In the genomic region with DNA sequence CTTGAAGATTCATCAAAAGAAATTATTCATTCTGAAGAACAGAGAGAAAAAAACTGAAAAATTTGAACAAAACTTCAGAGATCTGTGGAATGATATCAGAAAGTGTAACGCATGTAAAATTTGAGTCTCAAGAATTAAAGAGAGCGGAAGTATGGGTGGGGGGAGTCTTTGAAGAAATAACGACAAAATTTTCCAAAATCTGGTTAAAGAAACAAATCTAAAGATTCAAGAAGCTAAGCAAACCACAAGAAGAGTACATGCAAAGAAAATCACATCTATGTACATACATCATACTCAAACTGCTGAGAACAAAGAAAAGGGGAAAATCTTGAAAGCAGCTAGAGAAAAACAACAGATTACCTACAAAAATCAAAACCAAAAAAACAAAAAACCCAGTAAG, we compare ENCODE assay signal across 13 cellular contexts.
DNase-seq lines count a peak whose midpoint lies in the region; ATAC-seq lines count a peak whose summit lies in the region.
"Had no signal": no experiment of that assay in that cellular context is flagged by ENCODE, and none has a peak within 500 bp of the region (broad histone marks: within the 10 kb centered on the region; RNA-seq: fewer than 3 reads in every experiment).

No MANE protein-coding gene starts in this region.

- H3K4me1 Mint-ChIP-seq in activated T-cell treated with anti-CD3 and anti-CD28 coated beads, Interleukin-2, amount 50 U/mL, for 24 hours (ENCODE audit: low read depth), result peaks cover 13% of the 10 kb centered on the region
- peaks cover 11% of the 10 kb centered on the region for H3K4me1 Mint-ChIP-seq in activated T-cell treated with anti-CD3 and anti-CD28 coated beads, Interleukin-2, amount 50 U/mL, for 4 hours (ENCODE audit: low read depth)
- H3K4me1 Mint-ChIP-seq in activated naive CD8-positive, alpha-beta T cell treated with anti-CD3 and anti-CD28 coated beads for 36 hours, result peaks cover 5% of the 10 kb centered on the region
- no peaks in the 10 kb centered on the region for H3K4me1 Mint-ChIP-seq in activated naive CD8-positive, alpha-beta T cell treated with anti-CD3 and anti-CD28 coated beads, Interleukin-2, amount 50 U/mL, for 24 hours
- H3K4me1 Mint-ChIP-seq in activated T-helper 17 cell treated with anti-CD3 and anti-CD28 coated beads, Interleukin-2, amount 50 U/mL, for 72 hours, result no peaks in the 10 kb centered on the region

- peaks cover 5% of the 10 kb centered on the region for H3K9me3 Mint-ChIP-seq in activated T-cell treated with anti-CD3 and anti-CD28 coated beads, Interleukin-2, amount 50 U/mL, for 24 hours
- H3K9me3 Mint-ChIP-seq in activated T-cell treated with anti-CD3 and anti-CD28 coated beads, Interleukin-2, amount 50 U/mL, for 4 hours, result peaks cover 4% of the 10 kb centered on the region
- peaks cover 7% of the 10 kb centered on the region for H3K9me3 Mint-ChIP-seq in activated naive CD8-positive, alpha-beta T cell treated with anti-CD3 and anti-CD28 coated beads for 36 hours
- H3K9me3 Mint-ChIP-seq in activated naive CD8-positive, alpha-beta T cell treated with anti-CD3 and anti-CD28 coated beads, Interleukin-2, amount 50 U/mL, for 24 hours, result peaks cover 5% of the 10 kb centered on the region
- H3K9me3 Mint-ChIP-seq in activated T-helper 17 cell treated with anti-CD3 and anti-CD28 coated beads, Interleukin-2, amount 50 U/mL, for 72 hours, result peaks cover 6% of the 10 kb centered on the region
- H3K9me3 Mint-ChIP-seq: GM23338 had no signal

- intact Hi-C loops in left colon (cut with DNase I, micrococcal nuclease), result no loop called here

- no peak for ATAC-seq in activated T-cell treated with anti-CD3 and anti-CD28 coated beads, Interleukin-2, amount 50 U/mL, for 4 hours
- no peak for ATAC-seq in activated naive CD8-positive, alpha-beta T cell treated with anti-CD3 and anti-CD28 coated beads, Interleukin-2, amount 50 U/mL, for 24 hours
- no peak for ATAC-seq in activated T-helper 17 cell treated with anti-CD3 and anti-CD28 coated beads, Interleukin-2, amount 50 U/mL, for 72 hours (replicated peaks)
- no peak for ATAC-seq in left colon

- no peak for DNase-seq in activated T-cell treated with anti-CD3 and anti-CD28 coated beads, Interleukin-2, amount 50 U/mL, for 24 hours
- DNase-seq in activated T-cell treated with anti-CD3 and anti-CD28 coated beads, Interleukin-2, amount 50 U/mL, for 4 hours, result no peak
- no peak for DNase-seq in activated naive CD8-positive, alpha-beta T cell treated with anti-CD3 and anti-CD28 coated beads for 36 hours
- DNase-seq in activated naive CD8-positive, alpha-beta T cell treated with anti-CD3 and anti-CD28 coated beads, Interleukin-2, amount 50 U/mL, for 24 hours, result no peak
- DNase-seq in COR-L47 (lab: John Stamatoyannopoulos, UW), result no peak
- no peak for DNase-seq in left colon
- DNase-seq: 8988T, AML-193, DND-41, GDM1, H7 had no signal

- peak overlapping the region; percentile 42 for H3K27ac Mint-ChIP-seq in activated T-cell treated with anti-CD3 and anti-CD28 coated beads, Interleukin-2, amount 50 U/mL, for 24 hours
- peak overlapping the region; percentile 10 for H3K27ac Mint-ChIP-seq in activated naive CD8-positive, alpha-beta T cell treated with anti-CD3 and anti-CD28 coated beads for 36 hours
- no peak overlapping the region for H3K27ac Mint-ChIP-seq in activated naive CD8-positive, alpha-beta T cell treated with anti-CD3 and anti-CD28 coated beads, Interleukin-2, amount 50 U/mL, for 24 hours
- peak overlapping the region; percentile 10 for H3K27ac Mint-ChIP-seq in activated T-helper 17 cell treated with anti-CD3 and anti-CD28 coated beads, Interleukin-2, amount 50 U/mL, for 72 hours
- H3K27ac Mint-ChIP-seq: GM23338 had no signal

- H3K36me3 Mint-ChIP-seq in activated T-cell treated with anti-CD3 and anti-CD28 coated beads, Interleukin-2, amount 50 U/mL, for 24 hours (ENCODE audit: low read depth), result no peaks in the 10 kb centered on the region
- no peaks in the 10 kb centered on the region for H3K36me3 Mint-ChIP-seq in activated T-cell treated with anti-CD3 and anti-CD28 coated beads, Interleukin-2, amount 50 U/mL, for 4 hours (ENCODE audit: insufficient read depth)
- H3K36me3 Mint-ChIP-seq in activated naive CD8-positive, alpha-beta T cell treated with anti-CD3 and anti-CD28 coated beads for 36 hours, result peaks cover 4% of the 10 kb centered on the region
- H3K36me3 Mint-ChIP-seq in activated naive CD8-positive, alpha-beta T cell treated with anti-CD3 and anti-CD28 coated beads, Interleukin-2, amount 50 U/mL, for 24 hours (ENCODE audit: low read depth), result no peaks in the 10 kb centered on the region
- no peaks in the 10 kb centered on the region for H3K36me3 Mint-ChIP-seq in activated T-helper 17 cell treated with anti-CD3 and anti-CD28 coated beads, Interleukin-2, amount 50 U/mL, for 72 hours (ENCODE audit: low read depth)

- H3K27me3 Mint-ChIP-seq in activated T-cell treated with anti-CD3 and anti-CD28 coated beads, Interleukin-2, amount 50 U/mL, for 24 hours, result peaks cover 15% of the 10 kb centered on the region
- peaks cover 8% of the 10 kb centered on the region for H3K27me3 Mint-ChIP-seq in activated T-cell treated with anti-CD3 and anti-CD28 coated beads, Interleukin-2, amount 50 U/mL, for 4 hours (ENCODE audit: low read depth)
- H3K27me3 Mint-ChIP-seq in activated naive CD8-positive, alpha-beta T cell treated with anti-CD3 and anti-CD28 coated beads for 36 hours, result peaks cover 20% of the 10 kb centered on the region
- H3K27me3 Mint-ChIP-seq in activated naive CD8-positive, alpha-beta T cell treated with anti-CD3 and anti-CD28 coated beads, Interleukin-2, amount 50 U/mL, for 24 hours, result peaks cover 26% of the 10 kb centered on the region
- H3K27me3 Mint-ChIP-seq in activated T-helper 17 cell treated with anti-CD3 and anti-CD28 coated beads, Interleukin-2, amount 50 U/mL, for 72 hours, result peaks cover 9% of the 10 kb centered on the region

- H3K4me3 Mint-ChIP-seq in activated T-cell treated with anti-CD3 and anti-CD28 coated beads, Interleukin-2, amount 50 U/mL, for 24 hours, result peak overlapping the region; percentile 36
- H3K4me3 Mint-ChIP-seq in activated T-cell treated with anti-CD3 and anti-CD28 coated beads, Interleukin-2, amount 50 U/mL, for 4 hours, result no peak overlapping the region
- H3K4me3 Mint-ChIP-seq in activated naive CD8-positive, alpha-beta T cell treated with anti-CD3 and anti-CD28 coated beads for 36 hours, result peak overlapping the region; percentile 11
- H3K4me3 Mint-ChIP-seq in activated naive CD8-positive, alpha-beta T cell treated with anti-CD3 and anti-CD28 coated beads, Interleukin-2, amount 50 U/mL, for 24 hours, result no peak overlapping the region
- peak overlapping the region; percentile 15 for H3K4me3 Mint-ChIP-seq in activated T-helper 17 cell treated with anti-CD3 and anti-CD28 coated beads, Interleukin-2, amount 50 U/mL, for 72 hours
- H3K4me3 Mint-ChIP-seq: GM23338 had no signal

Comparison
In these comparisons a context has a peak if more than half of its experiments do, and no peak if none do; other contexts are left out.
1. H3K4me3 Mint-ChIP-seq: peak in activated T-cell treated with anti-CD3 and anti-CD28 coated beads, Interleukin-2, amount 50 U/mL, for 24 hours (single experiment), activated naive CD8-positive, alpha-beta T cell treated with anti-CD3 and anti-CD28 coated beads for 36 hours (single experiment) and activated T-helper 17 cell treated with anti-CD3 and anti-CD28 coated beads, Interleukin-2, amount 50 U/mL, for 72 hours (single experiment); none in activated T-cell treated with anti-CD3 and anti-CD28 coated beads, Interleukin-2, amount 50 U/mL, for 4 hours (single experiment) and activated naive CD8-positive, alpha-beta T cell treated with anti-CD3 and anti-CD28 coated beads, Interleukin-2, amount 50 U/mL, for 24 hours (single experiment).